ENCODE assay signal across 8 cellular contexts in the genomic region with DNA sequence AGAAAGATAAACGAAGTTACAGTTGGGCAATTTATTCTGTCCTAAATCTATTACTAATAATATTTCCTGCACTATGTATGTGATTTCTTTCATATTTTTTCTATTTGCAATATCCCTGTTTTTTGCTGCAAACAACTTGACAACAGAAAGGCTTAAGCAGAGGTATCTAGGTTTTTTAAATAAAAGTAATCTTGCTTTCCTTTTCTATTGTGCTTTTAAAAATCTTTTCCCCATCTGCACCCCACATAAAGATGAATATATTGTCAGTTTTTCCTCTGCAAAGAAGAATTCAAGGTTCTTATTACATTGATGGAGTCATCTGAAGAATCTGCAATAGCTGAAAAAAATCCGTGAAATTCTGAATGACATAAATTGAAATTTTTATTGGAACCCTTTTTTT. TPM values are rescaled to one million over a fixed set of nuclear protein-coding genes. Genes with fewer than 3 reads are reported as not detected.
DNase-seq lines count a peak whose midpoint lies in the region; ATAC-seq and TF ChIP-seq lines count a peak whose summit lies in the region.
"Had no signal": no experiment of that assay in that cellular context is flagged by ENCODE, and none has a peak within 500 bp of the region (broad histone marks: within the 10 kb centered on the region; RNA-seq: fewer than 3 reads in every experiment).

No MANE protein-coding gene starts in this region.

- TF ChIP-seq CTCF in H9 (conservative IDR thresholded peaks at IDR 0.05) (no peak), gastroesophageal sphincter (IDR thresholded peaks at IDR 0.05) (no peak)

- H3K4me3 Mint-ChIP-seq in H9: peak overlapping the region; percentile 85 to 95; a peak in 4 of 5 replicates
- peak overlapping the region; percentile 80 to 98 (median 96) for H3K4me3 Mint-ChIP-seq in T-cell

- H3K4me1 ChIP-seq in H9 (ENCODE audit: insufficient read depth, low read length) (no peaks in the 10 kb centered on the region), gastroesophageal sphincter (peaks cover 0 to 30% (median 0%) of the 10 kb centered on the region in 3 donors), skeletal muscle tissue (ENCODE audit: control insufficient read depth in 3 of 3, insufficient read depth in 3 of 3, low read length in 3 of 3) (peaks cover 0 to 11% (median 3%) of the 10 kb centered on the region in 3 donors)

- H3T11ph ChIP-seq in H9 (ENCODE audit: low read length): no peak overlapping the region

- no peak overlapping the region for H3K14ac ChIP-seq in H9 (ENCODE audit: insufficient read depth, low read length)

- no peak overlapping the region for H4K91ac ChIP-seq in H9 (ENCODE audit: insufficient read length, low read depth, low read length)

- H3K4me3 ChIP-seq in gastroesophageal sphincter: peak overlapping the region; percentile 79 to 94
- peak overlapping the region; percentile 67 to 85 (median 84) for H3K4me3 ChIP-seq in skeletal muscle tissue (ENCODE audit: low read length in 3 of 3)

- CTCF ChIA-PET in T-cell (lab: Charles Lee): interaction anchor here (0.6 to 1.6 kb wide), 3 partner anchors 9 to 395 kb away, joined by 3 to 10 read pairs (median 4); partner anchors contain the start of gene BRMS1L (in 1 of the 2)

- H3K23me2 ChIP-seq in H9 (ENCODE audit: insufficient read length, low read depth, low read length, poor library complexity, severe bottlenecking): peaks cover 3% of the 10 kb centered on the region

- POLR2A ChIA-PET in T-cell (lab: Charles Lee): interaction anchor here in 1 of 2 donors (0.6 to 1.5 kb wide), 5 partner anchors 13 to 394 kb away, joined by 3 to 33 read pairs (median 6); partner anchors contain the start of gene BRMS1L

- H3K4ac ChIP-seq in H9 (ENCODE audit: low read depth, low read length): no peak overlapping the region

- H3K27ac ChIP-seq in H9 (ENCODE audit: insufficient read length, low read depth, low read length) (no peak overlapping the region), gastroesophageal sphincter (peak overlapping the region; percentile 83 to 96 (median 92)), skeletal muscle tissue (ENCODE audit: low read depth, low read length) (peak overlapping the region; percentile 85)

- H3K4me2 ChIP-seq in H9 (ENCODE audit: insufficient read depth, insufficient read length, low read length): no peak overlapping the region

- H3K56ac ChIP-seq in H9 (ENCODE audit: insufficient read length, low read depth, low read length): no peak overlapping the region

- DNase-seq in H9 (no peak), T-cell (no peak), NCI-H2029 (lab: John Stamatoyannopoulos, UW) (no peak)

- no peaks in the 10 kb centered on the region for H4K20me1 ChIP-seq in H9 (ENCODE audit: control insufficient read depth, insufficient read depth, insufficient read length)

- no peak overlapping the region for H2AFZ ChIP-seq in H9 (ENCODE audit: low read length)

- no peak overlapping the region for H4K8ac ChIP-seq in H9 (replicated peaks; ENCODE audit: insufficient read length, low read depth, low read length)

- TF ChIP-seq EP300 in gastroesophageal sphincter (IDR thresholded peaks at IDR 0.05): no peak

- ATAC-seq in T-cell (replicated peaks in 1 of 4) (no peak), gastroesophageal sphincter (no peak), GM18870 (IDR thresholded peaks at IDR 0.05; ENCODE audit: unreplicated experiment) (no peak), GM19351 (IDR thresholded peaks at IDR 0.05; ENCODE audit: unreplicated experiment) (no peak)

- H3K36me3 ChIP-seq in gastroesophageal sphincter (no peaks in the 10 kb centered on the region), skeletal muscle tissue (ENCODE audit: control insufficient read depth in 3 of 3, insufficient read depth in 3 of 3, low read length in 3 of 3) (no peaks in the 10 kb centered on the region)
- H3K36me3 ChIP-seq: brain microvascular endothelial cell had no signal

- H4K5ac ChIP-seq in H9 (ENCODE audit: insufficient read length, low read depth, low read length): no peak overlapping the region

- WGBS in H9 (ENCODE audit: extremely low coverage, insufficient read length, low lambda C conversion rate): no CpG with 5 or more reads among the region's 2 CpGs
- WGBS in gastroesophageal sphincter (ENCODE audit: low coverage in 1 of 2), 2 donors: 18 to 34% methylated on average over 2 of the region's 2 CpGs

- H3K18ac ChIP-seq in H9 (ENCODE audit: insufficient read length, low read depth, low read length): no peak overlapping the region

- H3K4me1 Mint-ChIP-seq in H9 (peaks cover 15 to 17% of the 10 kb centered on the region in 2 experiments), T-cell (peaks cover 35 to 38% (median 36%) of the 10 kb centered on the region in 3 donors)

- H3K9ac ChIP-seq in H9 (ENCODE audit: extremely low read depth, insufficient read length, low read length): no peak overlapping the region
- peak overlapping the region in 2 of 3 donors; percentile 11 to 86 for H3K9ac ChIP-seq in skeletal muscle tissue (ENCODE audit: low read depth in 1 of 3, low read length in 3 of 3)

- no peaks in the 10 kb centered on the region for H3K36me3 Mint-ChIP-seq in H9 (ENCODE audit: insufficient read depth in 1 of 3, low read depth in 3 of 3)
- H3K36me3 Mint-ChIP-seq in T-cell: peaks cover 5% of the 10 kb centered on the region

- no peak overlapping the region for H2BK20ac ChIP-seq in H9 (ENCODE audit: low read depth, low read length, poor library complexity, severe bottlenecking)

- H2BK5ac ChIP-seq in H9 (ENCODE audit: insufficient read length, low read length): no peak overlapping the region

- no peaks in the 10 kb centered on the region for H3K79me2 ChIP-seq in H9 (ENCODE audit: insufficient read depth, low read length)

- no peak overlapping the region for H3K23ac ChIP-seq in H9 (ENCODE audit: insufficient read length, low read depth, low read length)

- no peak overlapping the region for H2BK12ac ChIP-seq in H9 (ENCODE audit: insufficient read length, low read depth, low read length)

- H3K27me3 ChIP-seq in H9 (ENCODE audit: insufficient read depth, low read length): no peaks in the 10 kb centered on the region
- H3K27me3 ChIP-seq in gastroesophageal sphincter: no peaks in the 10 kb centered on the region
- H3K27me3 ChIP-seq in skeletal muscle tissue (ENCODE audit: control insufficient read depth in 3 of 3, insufficient read depth in 3 of 3, low read length in 3 of 3): no peaks in the 10 kb centered on the region
- H3K27me3 ChIP-seq: brain microvascular endothelial cell had no signal

- no peak overlapping the region for H2BK120ac ChIP-seq in H9 (ENCODE audit: low read depth, low read length, poor library complexity, severe bottlenecking)

- no peaks in the 10 kb centered on the region for H3K9me3 ChIP-seq in H9 (ENCODE audit: control insufficient read depth, low read depth, low read length)
- H3K9me3 ChIP-seq in gastroesophageal sphincter: no peaks in the 10 kb centered on the region
- H3K9me3 ChIP-seq in skeletal muscle tissue (ENCODE audit: control insufficient read depth in 3 of 3, low read length in 3 of 3): no peaks in the 10 kb centered on the region

- H2AK5ac ChIP-seq in H9 (ENCODE audit: insufficient read length, low read length): no peak overlapping the region

- no peak overlapping the region for H2BK15ac ChIP-seq in H9 (ENCODE audit: low read depth, low read length)

- TF ChIP-seq POLR2A in gastroesophageal sphincter (IDR thresholded peaks at IDR 0.05): no peak

- H3K9me3 Mint-ChIP-seq in H9: no peaks in the 10 kb centered on the region
- no peaks in the 10 kb centered on the region for H3K9me3 Mint-ChIP-seq in T-cell

- H3K27me3 Mint-ChIP-seq in H9 (ENCODE audit: low read depth) (no peaks in the 10 kb centered on the region), T-cell (no peaks in the 10 kb centered on the region)

- H3K27ac Mint-ChIP-seq in H9: peak overlapping the region in 1 of 3 experiments; percentile 94; a peak in 1 of 7 replicates
- peak overlapping the region; percentile 13 to 76 for H3K27ac Mint-ChIP-seq in T-cell

- H3K79me1 ChIP-seq in H9 (ENCODE audit: insufficient read depth, low read depth, low read length, poor library complexity, severe bottlenecking): no peaks in the 10 kb centered on the region

RNA-seq across cellular contexts. Expression of gene RALGAPA1, which starts 0.5 kb away (rescaled TPM):
- 25.8 and 29.8 TPM in 2 replicates for total RNA-seq in H9 (2021)
- total RNA-seq in T-cell: 10 to 100 TPM; 65.1 to 88.9 (median 82.9) TPM
- total RNA-seq in gastroesophageal sphincter: 10 to 100 TPM; 46.6 to 97.4 (median 69.4) TPM
- 83.5 TPM for total RNA-seq in skeletal muscle tissue

RNA-seq across cellular contexts. Expression of gene BRMS1L, which starts 16.5 kb away (rescaled TPM):
- total RNA-seq in H9 (2021) (11.4 and 12.9 TPM in 2 replicates), T-cell (1 to 10 TPM; 3.9 to 7.7 (median 5.4) TPM), gastroesophageal sphincter (1 to 10 TPM; 5.4 to 8.9 (median 7.0) TPM), skeletal muscle tissue (20.9 TPM)
